9 cellular contexts compared by ENCODE assay signal in genomic region chrX:97563531-97564133, GRCh38.
DNase-seq lines count a peak whose midpoint lies in the region; ATAC-seq and TF ChIP-seq lines count a peak whose summit lies in the region.
"Had no signal": no experiment of that assay in that cellular context is flagged by ENCODE, and none has a peak within 500 bp of the region (broad histone marks: within the 10 kb centered on the region; RNA-seq: fewer than 3 reads in every experiment).

No MANE protein-coding gene starts in this region.

- peak overlapping the region; percentile 41 for H3K9ac ChIP-seq in smooth muscle cell (ENCODE audit: low read depth)

- H3K36me3 Mint-ChIP-seq in activated naive CD4-positive, alpha-beta T cell treated with anti-CD3 and anti-CD28 coated beads, Interleukin-2, amount 50 U/mL, for 24 hours, result no peaks in the 10 kb centered on the region

- peaks cover 13% of the 10 kb centered on the region for H3K4me1 Mint-ChIP-seq in activated naive CD4-positive, alpha-beta T cell treated with anti-CD3 and anti-CD28 coated beads, Interleukin-2, amount 50 U/mL, for 24 hours

- intact Hi-C loops in right cardiac atrium (cut with DNase I), result no loop called here

- DNase-seq in CD1c-positive myeloid dendritic cell (ENCODE audit: extremely low spot score), result peak; percentile 68
- no peak for DNase-seq in RWPE2 (ENCODE audit: low spot score)
- peak; percentile 27 to 65 (median 46) for DNase-seq in right cardiac atrium
- peak; percentile 0 for DNase-seq in smooth muscle cell (lab: John Stamatoyannopoulos, UW; ENCODE audit: unreplicated experiment)
- DNase-seq in 8988T, result no peak

- no peaks in the 10 kb centered on the region for H3K27me3 Mint-ChIP-seq in activated naive CD4-positive, alpha-beta T cell treated with anti-CD3 and anti-CD28 coated beads, Interleukin-2, amount 50 U/mL, for 24 hours

- H3K27ac ChIP-seq in RWPE2 (ENCODE audit: poor library complexity, severe bottlenecking), result no peak overlapping the region
- no peak overlapping the region for H3K27ac ChIP-seq in right cardiac atrium (ENCODE audit: low read length)
- peak overlapping the region; percentile 29 for H3K27ac ChIP-seq in smooth muscle cell (ENCODE audit: low read depth)

- H3K4me1 ChIP-seq in RWPE2 (ENCODE audit: insufficient read depth, poor library complexity, severe bottlenecking) (no peaks in the 10 kb centered on the region), right cardiac atrium (ENCODE audit: control insufficient read depth, insufficient read depth, low read length) (no peaks in the 10 kb centered on the region), smooth muscle cell (ENCODE audit: low read depth) (peaks cover 8% of the 10 kb centered on the region)

- no peaks in the 10 kb centered on the region for H4K20me1 ChIP-seq in smooth muscle cell (ENCODE audit: low read depth)

- H3K36me3 ChIP-seq in RWPE2 (ENCODE audit: low read depth) (no peaks in the 10 kb centered on the region), smooth muscle cell (ENCODE audit: low read depth) (no peaks in the 10 kb centered on the region)

- TF ChIP-seq CTCF in RWPE2 (IDR thresholded peaks at IDR 0.05; ENCODE audit: poor library complexity, severe bottlenecking) (no peak), smooth muscle cell (IDR thresholded peaks at IDR 0.05; ENCODE audit: borderline replicate concordance, insufficient read depth, poor library complexity, severe bottlenecking) (no peak)

- H3K9me3 Mint-ChIP-seq in activated naive CD4-positive, alpha-beta T cell treated with anti-CD3 and anti-CD28 coated beads, Interleukin-2, amount 50 U/mL, for 24 hours, result no peaks in the 10 kb centered on the region

- peak overlapping the region; percentile 91 for H2AFZ ChIP-seq in smooth muscle cell (ENCODE audit: low read depth)

- under 1% methylated on average over 4 of the region's 4 CpGs for WGBS in right cardiac atrium
- 40% methylated on average over 4 of the region's 4 CpGs for WGBS in smooth muscle cell (ENCODE audit: low lambda C conversion rate)

- no peaks in the 10 kb centered on the region for H3K79me2 ChIP-seq in smooth muscle cell (ENCODE audit: low read depth)

- peak overlapping the region; percentile 68 for H3K4me3 Mint-ChIP-seq in activated naive CD4-positive, alpha-beta T cell treated with anti-CD3 and anti-CD28 coated beads, Interleukin-2, amount 50 U/mL, for 24 hours

- H3K4me2 ChIP-seq in smooth muscle cell, result peak overlapping the region; percentile 82

- H3K27me3 ChIP-seq in RWPE2 (ENCODE audit: insufficient read depth, poor library complexity, severe bottlenecking) (no peaks in the 10 kb centered on the region), right cardiac atrium (ENCODE audit: control insufficient read depth, insufficient read depth) (no peaks in the 10 kb centered on the region), smooth muscle cell (ENCODE audit: low read depth) (no peaks in the 10 kb centered on the region)

- H3F3A ChIP-seq in smooth muscle cell (ENCODE audit: low read depth), result no peaks in the 10 kb centered on the region

- peak overlapping the region; percentile 46 for H3K27ac Mint-ChIP-seq in activated naive CD4-positive, alpha-beta T cell treated with anti-CD3 and anti-CD28 coated beads, Interleukin-2, amount 50 U/mL, for 24 hours

- no peaks in the 10 kb centered on the region for H3K9me3 ChIP-seq in RWPE2 (ENCODE audit: severe bottlenecking)
- no peaks in the 10 kb centered on the region for H3K9me3 ChIP-seq in right cardiac atrium (ENCODE audit: control insufficient read depth, low read length)
- no peaks in the 10 kb centered on the region for H3K9me3 ChIP-seq in smooth muscle cell (replicated peaks; ENCODE audit: low read depth)

- H3K4me3 ChIP-seq in RWPE2 (ENCODE audit: severe bottlenecking) (no peak overlapping the region), right cardiac atrium (ENCODE audit: low read length) (peak overlapping the region; percentile 50), smooth muscle cell (peak overlapping the region; percentile 43)
- H3K4me3 ChIP-seq: K562 had no signal

- peak; percentile 98 for ATAC-seq in GM19351 (IDR thresholded peaks at IDR 0.05; ENCODE audit: unreplicated experiment)
- peak; percentile 100 for ATAC-seq in HG03439 (IDR thresholded peaks at IDR 0.05; ENCODE audit: unreplicated experiment)
- peak; percentile 72 for ATAC-seq in RWPE2 (ENCODE audit: low read depth)
- ATAC-seq in right cardiac atrium, result peak; percentile 82 to 88
- ATAC-seq: K562 had no signal

Comparison
In these comparisons a context has a peak if more than half of its experiments do, and no peak if none do; other contexts are left out.
1. DNase-seq: peak in CD1c-positive myeloid dendritic cell (single experiment), right cardiac atrium (3 of 3) and smooth muscle cell (single experiment); none in RWPE2 (single experiment) and 8988T (single experiment).
2. Peak in every context shown above with its lines, with median percentiles within 50 percentile points of each other: ATAC-seq.